Comparison of ENCODE assay signal across 16 cellular contexts in the genomic region with DNA sequence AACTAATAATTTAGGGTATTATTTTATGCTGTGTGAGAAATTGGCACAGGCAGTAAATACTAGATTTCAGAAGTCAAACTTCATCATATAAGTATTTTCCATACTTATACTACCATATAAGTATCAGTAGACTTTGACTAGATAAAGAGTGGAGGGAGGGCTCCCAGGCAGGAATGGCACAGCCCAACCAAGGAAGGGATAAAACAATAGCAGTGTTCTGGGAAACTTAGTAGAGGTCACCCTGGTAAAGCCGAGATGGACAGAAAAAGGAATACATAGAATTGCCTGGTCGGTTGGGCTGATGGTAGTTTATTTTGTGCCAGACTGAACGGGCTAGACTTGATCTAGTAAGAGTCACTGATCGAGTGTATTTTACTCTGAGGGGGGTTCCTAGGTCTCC. TPM values are rescaled to one million over a fixed set of nuclear protein-coding genes. Genes with fewer than 3 reads are reported as not detected.
DNase-seq lines count a peak whose midpoint lies in the region; ATAC-seq, FAIRE-seq and TF ChIP-seq lines count a peak whose summit lies in the region.
"Had no signal": no experiment of that assay in that cellular context is flagged by ENCODE, and none has a peak within 500 bp of the region (broad histone marks: within the 10 kb centered on the region; RNA-seq: fewer than 3 reads in every experiment).

No MANE protein-coding gene starts in this region.

- no peak overlapping the region for H3K4me3 ChIP-seq in GM23248
- H3K4me3 ChIP-seq in RWPE2 (ENCODE audit: severe bottlenecking) = no peak overlapping the region
- H3K4me3 ChIP-seq in endothelial cell of umbilical vein (replicated peaks in 1 of 3; ENCODE audit: insufficient read depth in 1 of 3, low read depth in 1 of 3, low read length in 3 of 3) = no peak overlapping the region
- H3K4me3 ChIP-seq in osteoblast (ENCODE audit: insufficient read depth, low read length) = no peak overlapping the region
- H3K4me3 ChIP-seq: K562 had no signal

- H3K9me3 Mint-ChIP-seq in immature natural killer cell = no peaks in the 10 kb centered on the region

- dilution Hi-C loops in endothelial cell of umbilical vein (cut with MboI; ENCODE audit: extremely low pct_ligation_motif_present, low sequenced_read_pairs) = no loop called here

- CTCF ChIA-PET in endothelial cell of umbilical vein (lab: Charles Lee) = interaction anchor here (1.2 to 1.8 kb wide), 3 partner anchors 12 to 173 kb away, joined by 4 to 11 read pairs (median 6); partner anchors contain the start of gene KCTD4

- H3K36me3 ChIP-seq in GM23248 (ENCODE audit: low read depth) (no peaks in the 10 kb centered on the region), RWPE2 (ENCODE audit: low read depth) (no peaks in the 10 kb centered on the region), endothelial cell of umbilical vein (ENCODE audit: control insufficient read depth in 2 of 2, extremely low read depth in 1 of 2, insufficient read depth in 2 of 2, low read length in 2 of 2) (no peaks in the 10 kb centered on the region), osteoblast (ENCODE audit: insufficient read depth, low read length) (no peaks in the 10 kb centered on the region)

- ATAC-seq in RWPE2 (ENCODE audit: low read depth) (no peak), GM21381 (IDR thresholded peaks at IDR 0.05; ENCODE audit: unreplicated experiment) (no peak)
- ATAC-seq: K562 had no signal

- no peak for DNase-seq in GM23248
- DNase-seq in RWPE2 (ENCODE audit: low spot score) = no peak
- no peak for DNase-seq in endothelial cell of umbilical vein (ENCODE audit: low read depth, low spot score)
- no peak for DNase-seq in osteoblast (ENCODE audit: insufficient read length, low spot score, missing footprints)
- DNase-seq in NCI-H524 (lab: John Stamatoyannopoulos, UW) = no peak
- DNase-seq in erythroblast (lab: John Stamatoyannopoulos, UW) = no peak
- DNase-seq in immature natural killer cell = no peak
- DNase-seq: Caco-2, NCI-H1048, NCI-H2227 treated with DMSO at 0.1 percent for 48 hours, NCI-H526 treated with DMSO at 0.1 percent for 48 hours, Right ventricle myocardium superior had no signal

- H3F3A ChIP-seq in GM23248 (ENCODE audit: insufficient read depth) = peaks cover 40% of the 10 kb centered on the region

- H3K9me2 ChIP-seq in GM23248 (ENCODE audit: insufficient read depth) = no peaks in the 10 kb centered on the region

- in situ Hi-C loops in GM23248 (cut with MboI) = no loop called here

- H3K9me1 ChIP-seq in endothelial cell of umbilical vein (replicated peaks; ENCODE audit: control insufficient read depth, extremely low read depth, insufficient read depth, low read length) = no peaks in the 10 kb centered on the region

- TF ChIP-seq POLR2A in endothelial cell of umbilical vein (IDR thresholded peaks at IDR 0.05; ENCODE audit: low read depth, low read length) (no peak), erythroblast (IDR thresholded peaks at IDR 0.05; ENCODE audit: low read length) (no peak)

- H2AFZ ChIP-seq in GM23248 = no peak overlapping the region
- H2AFZ ChIP-seq in endothelial cell of umbilical vein (ENCODE audit: low read depth, low read length) = no peak overlapping the region
- H2AFZ ChIP-seq in osteoblast (ENCODE audit: low read length) = no peak overlapping the region

- no peak for FAIRE-seq in endothelial cell of umbilical vein (lab: Jason Lieb, UNC)
- FAIRE-seq: K562 had no signal

- no peak overlapping the region for H3K4me3 Mint-ChIP-seq in immature natural killer cell

- no peak for TF ChIP-seq CTCF in RWPE2 (IDR thresholded peaks at IDR 0.05; ENCODE audit: poor library complexity, severe bottlenecking)
- TF ChIP-seq CTCF in endothelial cell of umbilical vein (IDR thresholded peaks at IDR 0.05; ENCODE audit: extremely low read depth in 1 of 2, insufficient read depth in 1 of 2, low read depth in 1 of 2, low read length in 2 of 2) = no peak
- TF ChIP-seq CTCF in osteoblast (IDR thresholded peaks at IDR 0.05; ENCODE audit: extremely low read depth, low read depth, low read length) = no peak

- H3K79me2 ChIP-seq in GM23248 (ENCODE audit: insufficient read depth) (peaks cover 9% of the 10 kb centered on the region), endothelial cell of umbilical vein (ENCODE audit: control insufficient read depth, insufficient read depth, low read length) (peaks cover 1% of the 10 kb centered on the region), osteoblast (ENCODE audit: insufficient read depth, low read length) (peaks cover 34% of the 10 kb centered on the region)

- H3K9ac ChIP-seq in GM23248 (no peak overlapping the region), endothelial cell of umbilical vein (replicated peaks; ENCODE audit: extremely low read depth, insufficient read depth, low read length) (no peak overlapping the region)

- POLR2A ChIA-PET in endothelial cell of umbilical vein (lab: Charles Lee) = no interaction called here

- H3K27ac Mint-ChIP-seq in immature natural killer cell = peak overlapping the region in 1 of 6 donors; percentile 54

- H3K9me3 ChIP-seq in GM23248 (ENCODE audit: low read depth) (no peaks in the 10 kb centered on the region), RWPE2 (ENCODE audit: severe bottlenecking) (no peaks in the 10 kb centered on the region), endothelial cell of umbilical vein (replicated peaks; ENCODE audit: control insufficient read depth, insufficient read depth, low read length) (no peaks in the 10 kb centered on the region), osteoblast (ENCODE audit: low read depth, low read length) (no peaks in the 10 kb centered on the region)
- H3K9me3 ChIP-seq: Caco-2 had no signal

- H3K4me1 ChIP-seq in GM23248 (ENCODE audit: insufficient read depth) = peaks cover 57% of the 10 kb centered on the region
- peaks cover 38% of the 10 kb centered on the region for H3K4me1 ChIP-seq in RWPE2 (ENCODE audit: insufficient read depth, poor library complexity, severe bottlenecking)
- peaks cover 18% of the 10 kb centered on the region for H3K4me1 ChIP-seq in endothelial cell of umbilical vein (ENCODE audit: control insufficient read depth, extremely low read depth, insufficient read depth, low read length)
- peaks cover 30% of the 10 kb centered on the region for H3K4me1 ChIP-seq in osteoblast (ENCODE audit: insufficient read depth, low read length)

- peak overlapping the region; percentile 47; the same call in 1 of the 2 replicates for H3K27ac ChIP-seq in GM23248
- H3K27ac ChIP-seq in RWPE2 (ENCODE audit: poor library complexity, severe bottlenecking) = peak overlapping the region; percentile 96
- H3K27ac ChIP-seq in endothelial cell of umbilical vein (ENCODE audit: insufficient read depth, low read depth, low read length) = peak overlapping the region; percentile 2
- H3K27ac ChIP-seq in osteoblast (ENCODE audit: low read depth, low read length) = peak overlapping the region; percentile 70
- H3K27ac ChIP-seq: HL-60 had no signal

- H3K4me2 ChIP-seq in GM23248 (ENCODE audit: unreplicated experiment) (peak overlapping the region; percentile 53), endothelial cell of umbilical vein (ENCODE audit: insufficient read depth, low read length) (peak overlapping the region; percentile 84), osteoblast (ENCODE audit: insufficient read depth, low read length) (peak overlapping the region; percentile 66)

- 95 to 100% methylated on average over 4 of the region's 4 CpGs for WGBS in GM23248 (ENCODE audit: low coverage in 1 of 2, low lambda C conversion rate in 2 of 2, missing lambda C conversion rate in 2 of 2), 2 experiments

- peaks cover 0 to 3% (median 3%) of the 10 kb centered on the region in 3 donors for H3K36me3 Mint-ChIP-seq in immature natural killer cell

- peaks cover 0 to 2% (median 1%) of the 10 kb centered on the region in 3 donors for H3K27me3 Mint-ChIP-seq in immature natural killer cell (ENCODE audit: low read depth in 3 of 3)

- intact Hi-C loops in endothelial cell of umbilical vein (cut with micrococcal nuclease) = no loop called here

- BruUV-seq in endothelial cell of umbilical vein (replicated peaks; lab: Mats Ljungman, UMichigan) = no TSS peak

- H3K27me3 ChIP-seq in GM23248 (replicated peaks; ENCODE audit: insufficient read depth) (no peaks in the 10 kb centered on the region), RWPE2 (ENCODE audit: insufficient read depth, poor library complexity, severe bottlenecking) (no peaks in the 10 kb centered on the region), endothelial cell of umbilical vein (ENCODE audit: control insufficient read depth in 2 of 2, insufficient read depth in 2 of 2, low read length in 2 of 2) (no peaks in the 10 kb centered on the region), osteoblast (ENCODE audit: insufficient read depth, low read length) (no peaks in the 10 kb centered on the region)

- H3K4me1 Mint-ChIP-seq in immature natural killer cell = peaks cover 3 to 24% of the 10 kb centered on the region in 2 donors

- no peaks in the 10 kb centered on the region for H4K20me1 ChIP-seq in GM23248 (ENCODE audit: insufficient read depth)
- no peaks in the 10 kb centered on the region for H4K20me1 ChIP-seq in endothelial cell of umbilical vein (replicated peaks; ENCODE audit: control insufficient read depth, extremely low read depth, insufficient read depth, low read length)
- no peaks in the 10 kb centered on the region for H4K20me1 ChIP-seq in osteoblast (ENCODE audit: insufficient read depth, low read length)

TF ChIP-seq in endothelial cell of umbilical vein, 7 proteins besides CTCF, POLR2A, EP300 and RAD21 (continues in another document):
- TF ChIP-seq JUN (IDR thresholded peaks at IDR 0.05; ENCODE audit: borderline replicate concordance, insufficient read depth, insufficient read length, low read depth) (no peak), MYC (IDR thresholded peaks at IDR 0.05; ENCODE audit: low read depth, low read length) (no peak), POLR2AphosphoS5 (IDR thresholded peaks at IDR 0.05; ENCODE audit: insufficient read depth, low read depth, low read length) (no peak)
- TF ChIP-seq, protein P1, sequence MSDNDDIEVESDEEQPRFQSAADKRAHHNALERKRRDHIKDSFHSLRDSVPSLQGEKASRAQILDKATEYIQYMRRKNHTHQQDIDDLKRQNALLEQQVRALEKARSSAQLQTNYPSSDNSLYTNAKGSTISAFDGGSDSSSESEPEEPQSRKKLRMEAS (IDR thresholded peaks at IDR 0.05; ENCODE audit: insufficient read depth, insufficient read length) = no peak

RNA-seq across cellular contexts. Expression of gene KCTD4, which starts 19.6 kb away (rescaled TPM):
- total RNA-seq in GM23248 (2014; rRNA removed; shearing (Covaris generic)) = 0.65 and 2.3 TPM in 2 replicates
- 1.8 and 2.1 TPM in 2 replicates for polyA plus RNA-seq in GM23248 (2016; fragmentation: Nextera tagmentation; extraction: Ambion mirVana)
- total RNA-seq in endothelial cell of umbilical vein = not detected in 2 replicates
- polyA plus RNA-seq in endothelial cell of umbilical vein = not detected in 2 replicates
- polyA plus RNA-seq in endothelial cell of umbilical vein (2011; cell fraction: cytosol; rRNA removed) = not detected in 2 replicates
- polyA plus RNA-seq in endothelial cell of umbilical vein (2011; cell fraction: nucleus; rRNA removed) = not detected in 2 replicates
- not detected in 2 replicates for polyA plus RNA-seq in endothelial cell of umbilical vein (2012)
- polyA minus RNA-seq in endothelial cell of umbilical vein = not detected in 2 replicates
- not detected for polyA minus RNA-seq in endothelial cell of umbilical vein (2011; cell fraction: cytosol; rRNA and poly(A)+ RNA removed)
- polyA minus RNA-seq in endothelial cell of umbilical vein (2011; cell fraction: nucleus; rRNA and poly(A)+ RNA removed) = not detected in 2 replicates
- total RNA-seq in osteoblast = under 0.01 TPM in 2 replicates
- under 1 TPM in 1 of 3 donors, not detected in 2; 0.20 TPM for polyA plus RNA-seq in immature natural killer cell
- total RNA-seq: A673, Caco-2, K562, Right ventricle myocardium superior had no signal
- polyA plus RNA-seq: K562 had no signal

Comparison
In these comparisons a context has a peak if more than half of its experiments do, and no peak if none do; other contexts are left out.
1. H3K27ac ChIP-seq: peak in every context shown above with its lines; median percentile 96 in RWPE2; 70 in osteoblast; 47 in GM23248; 2 in endothelial cell of umbilical vein.